In genomic region chr6:13395272-13396237, GRCh38 we compare ENCODE assay signal across 7 cellular contexts.
A peak's percentile ranks its signal among the peaks of the same experiment; 100 is the strongest.
DNase-seq lines count a peak whose midpoint lies in the region; ATAC-seq, FAIRE-seq and TF ChIP-seq lines count a peak whose summit lies in the region.

No MANE protein-coding gene starts in this region.

- peak; percentile 54 for DNase-seq in GM20000 (ENCODE audit: low spot score)
- DNase-seq in MV-4-11 (lab: John Stamatoyannopoulos, UW) = peak; percentile 81
- DNase-seq in brain microvascular endothelial cell = peak; percentile 87
- DNase-seq in HepG2 (ENCODE audit: low spot score) = peak; percentile 59
- DNase-seq in upper lobe of right lung = no peak
- no peak for DNase-seq in NCI-H526 treated with DMSO at 0.1 percent for 48 hours (lab: John Stamatoyannopoulos, UW)
- DNase-seq in COLO668 (lab: John Stamatoyannopoulos, UW; ENCODE audit: unreplicated experiment) = no peak

- H3K4me2 ChIP-seq in HepG2 (ENCODE audit: low read depth, low read length) = no peak overlapping the region

- no peak for TF ChIP-seq POLR2A in HepG2 (IDR thresholded peaks at IDR 0.05; ENCODE audit: insufficient read depth in 1 of 2, low read depth in 2 of 2, low read length in 2 of 2)

- TF ChIP-seq EP300 in HepG2 (IDR thresholded peaks at IDR 0.05; ENCODE audit: low read depth in 2 of 2, low read length in 2 of 2) = no peak
- TF ChIP-seq EP300 in HepG2 (CRISPR knock-in tag; IDR thresholded peaks at IDR 0.05; ENCODE audit: borderline replicate concordance) = no peak

- H3K27me3 ChIP-seq in brain microvascular endothelial cell (replicated peaks) = no peaks in the 10 kb centered on the region
- no peaks in the 10 kb centered on the region for H3K27me3 ChIP-seq in HepG2 (ENCODE audit: control insufficient read depth in 1 of 2, insufficient read depth in 2 of 2, low read length in 2 of 2)
- H3K27me3 ChIP-seq in upper lobe of right lung = no peaks in the 10 kb centered on the region

- no peak for TF ChIP-seq RAD21 in HepG2 (CRISPR knock-in tag; IDR thresholded peaks at IDR 0.05)

- WGBS in HepG2 (ENCODE audit: low lambda C conversion rate) = 82% methylated on average over 10 of the region's 12 CpGs

- H3K9me3 ChIP-seq in HepG2 (ENCODE audit: low read length) (no peaks in the 10 kb centered on the region), upper lobe of right lung (no peaks in the 10 kb centered on the region)

- intact Hi-C loops in HepG2 (cut with micrococcal nuclease; ENCODE audit: unreplicated experiment) (no loop called here), upper lobe of right lung (cut with DNase I) (no loop called here)

- peak; percentile 48 for ATAC-seq in HepG2
- peak; percentile 70 for ATAC-seq in upper lobe of right lung

- H3K27ac ChIP-seq in brain microvascular endothelial cell (peak overlapping the region; percentile 35), HepG2 (ENCODE audit: extremely low read length, insufficient read depth, low read length) (no peak overlapping the region), upper lobe of right lung (peak overlapping the region; percentile 61)

- FAIRE-seq in HepG2 (lab: Jason Lieb, UNC) = no peak

- BruUV-seq in HepG2 (replicated peaks; lab: Mats Ljungman, UMichigan) = no TSS peak

- POLR2A ChIA-PET in HepG2 (lab: Yijun Ruan, JAX) = interaction anchor here (1.0 kb wide), 1 partner anchor 12 kb away, joined by 3 read pairs; no protein-coding TSS in a partner anchor

- H2AFZ ChIP-seq in HepG2 (ENCODE audit: low read length) = no peak overlapping the region

- no peaks in the 10 kb centered on the region for H4K20me1 ChIP-seq in HepG2 (ENCODE audit: insufficient read depth, low read length)

- TF ChIP-seq CTCF in GM20000 (IDR thresholded peaks at IDR 0.05; ENCODE audit: extremely low read depth, missing control alignments) (no peak), brain microvascular endothelial cell (IDR thresholded peaks at IDR 0.05; ENCODE audit: low read depth, low read length, missing control alignments) (no peak), HepG2 (CRISPR knock-in tag; IDR thresholded peaks at IDR 0.05) (no peak), upper lobe of right lung (IDR thresholded peaks at IDR 0.05) (no peak)

- H3K36me3 ChIP-seq in brain microvascular endothelial cell (replicated peaks) (no peaks in the 10 kb centered on the region), HepG2 (replicated peaks in 1 of 2; ENCODE audit: control insufficient read depth in 1 of 2, insufficient read depth in 2 of 2, low read length in 2 of 2) (no peaks in the 10 kb centered on the region), upper lobe of right lung (no peaks in the 10 kb centered on the region)

- H3K9ac ChIP-seq in HepG2 (ENCODE audit: insufficient read depth, low read depth, low read length) = no peak overlapping the region

- CTCF ChIA-PET in HepG2 (lab: Yijun Ruan, JAX; ENCODE audit: low intra/inter-chr PET ratio, low total read pairs) = no interaction called here

- peaks cover 20% of the 10 kb centered on the region for H3K4me1 ChIP-seq in HepG2 (ENCODE audit: insufficient read depth, low read length)
- H3K4me1 ChIP-seq in upper lobe of right lung = peaks cover 32% of the 10 kb centered on the region

- H3K79me2 ChIP-seq in HepG2 (ENCODE audit: insufficient read depth, low read length) = no peaks in the 10 kb centered on the region

- in situ Hi-C loops in brain microvascular endothelial cell (cut with HindIII; ENCODE audit: low pct_ligation_motif_present, low sequenced_read_pairs) = no loop called here
- in situ Hi-C loops in HepG2 (cut with HindIII; ENCODE audit: extremely low pct_ligation_motif_present, low pct_unique_long_range_greater_than_20kb) = no loop called here

- H3K4me3 ChIP-seq in brain microvascular endothelial cell (ENCODE audit: low read depth, low read length) (no peak overlapping the region), HepG2 (replicated peaks in 1 of 3; ENCODE audit: insufficient read depth in 1 of 3, low read depth in 2 of 3, low read length in 3 of 3) (no peak overlapping the region), upper lobe of right lung (no peak overlapping the region)

TF ChIP-seq in HepG2, 621 proteins besides CTCF, POLR2A, EP300 and RAD21:
- TF ChIP-seq ZNF280D (CRISPR knock-in tag; IDR thresholded peaks at IDR 0.05) = no peak
- peak; percentile 79 for TF ChIP-seq NFE2 (CRISPR knock-in tag; IDR thresholded peaks at IDR 0.05)
- peak; percentile 72 for TF ChIP-seq NFE2L2 (IDR thresholded peaks at IDR 0.05; ENCODE audit: low read length)

Comparison
In these comparisons a context has a peak if more than half of its experiments do, and no peak if none do; other contexts are left out.
1. DNase-seq: peak in GM20000 (single experiment), MV-4-11 (single experiment), brain microvascular endothelial cell (single experiment) and HepG2 (single experiment); none in upper lobe of right lung (single experiment), NCI-H526 treated with DMSO at 0.1 percent for 48 hours (single experiment) and COLO668 (single experiment).